In genomic region chr9:100419166-100419565, GRCh38 we compare ENCODE assay signal across 17 cellular contexts. TPM values are rescaled to one million over a fixed set of nuclear protein-coding genes. Genes with fewer than 3 reads are reported as not detected.
"Had no signal": no experiment of that assay in that cellular context is flagged by ENCODE, and none has a peak within 500 bp of the region (broad histone marks: within the 10 kb centered on the region; RNA-seq: fewer than 3 reads in every experiment).

No MANE protein-coding gene starts in this region.

- H3K27ac Mint-ChIP-seq: dendritic cell treated with granulocyte-macrophage colony-stimulating factor and Interleukin-4, amounts not matched to agents 40 ng/mL and 50 ng/mL, for 4 days; natural killer cell; type B pancreatic cell had no signal

- H3K4me2 ChIP-seq: smooth muscle cell had no signal

- ATAC-seq: gastroesophageal sphincter, left lobe of liver, natural killer cell had no signal

- H3K4me1 Mint-ChIP-seq: natural killer cell, neural crest cell had no signal

- H3K9me3 Mint-ChIP-seq: dendritic cell treated with granulocyte-macrophage colony-stimulating factor and Interleukin-4, amounts not matched to agents 40 ng/mL and 50 ng/mL, for 4 days; natural killer cell; neural crest cell; type B pancreatic cell had no signal

- H3K36me3 ChIP-seq: esophagus squamous epithelium, gastroesophageal sphincter had no signal

- H3K36me3 Mint-ChIP-seq: natural killer cell, type B pancreatic cell had no signal

- H3K9me3 ChIP-seq: esophagus squamous epithelium, gastroesophageal sphincter had no signal

- H3K4me1 ChIP-seq: esophagus squamous epithelium, gastroesophageal sphincter had no signal

- H3K4me3 ChIP-seq: esophagus squamous epithelium, gastroesophageal sphincter, smooth muscle cell had no signal

- DNase-seq: esophagus squamous epithelium; foreskin fibroblast; glutamatergic neuron; islet precursor cell; mammary epithelial cell; natural killer cell; posterior cingulate gyrus; stimulated activated CD4-positive, alpha-beta T cell treated with anti-CD3 and anti-CD28 coated beads, Interleukin-2, amount 100 ng/mL, for 48 hours; stimulated activated naive CD4-positive, alpha-beta T cell treated with Interleukin-2 at 50 U/mL for 16 hours had no signal

- H3K4me3 Mint-ChIP-seq: dendritic cell treated with granulocyte-macrophage colony-stimulating factor and Interleukin-4, amounts not matched to agents 40 ng/mL and 50 ng/mL, for 4 days; natural killer cell; neural crest cell; type B pancreatic cell had no signal

RNA-seq across cellular contexts. Expression of gene TMEFF1, which starts 53.8 kb away (rescaled TPM):
- total RNA-seq: lower leg skin, mononuclear cell had no signal
